In the genomic region with DNA sequence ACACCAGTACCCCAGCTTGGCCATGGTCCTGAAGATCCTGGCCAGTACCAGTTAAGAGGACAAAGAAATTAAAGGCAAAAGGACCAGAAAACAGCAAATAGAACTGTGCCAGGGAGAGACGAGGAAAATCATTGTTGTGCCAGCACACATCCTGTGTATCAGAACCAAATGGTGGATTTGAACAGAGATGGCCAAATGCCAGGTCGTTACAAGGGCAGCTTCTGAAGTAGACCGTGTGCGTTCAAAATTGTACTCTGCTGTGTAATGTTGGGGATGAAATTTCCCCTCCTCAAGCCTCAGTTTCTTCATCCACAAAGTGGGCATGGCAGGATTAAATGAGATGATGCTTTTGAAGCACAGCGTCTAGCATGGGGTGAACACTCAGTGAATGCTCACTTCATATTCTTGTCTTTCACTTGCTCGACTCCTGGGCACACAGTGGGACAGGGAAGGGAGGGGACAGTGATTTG, we compare ENCODE assay signal across 10 cellular contexts. TPM values are rescaled to one million over a fixed set of nuclear protein-coding genes. Genes with fewer than 3 reads are reported as not detected.
DNase-seq lines count a peak whose midpoint lies in the region; ATAC-seq and TF ChIP-seq lines count a peak whose summit lies in the region.
"Had no signal": no experiment of that assay in that cellular context is flagged by ENCODE, and none has a peak within 500 bp of the region (broad histone marks: within the 10 kb centered on the region; RNA-seq: fewer than 3 reads in every experiment).

No MANE protein-coding gene starts in this region.

- H3K27ac ChIP-seq in HEK293 (ENCODE audit: extremely low read depth, low read depth, low read length) = no peak overlapping the region
- H3K27ac ChIP-seq in ascending aorta = peak overlapping the region; percentile 44 to 67
- H3K27ac ChIP-seq in gastroesophageal sphincter = peak overlapping the region in 3 of 4 donors; percentile 37 to 63 (median 61)
- peak overlapping the region in 7 of 8 donors; percentile 31 to 72 (median 58) for H3K27ac ChIP-seq in spleen
- H3K27ac ChIP-seq: parathyroid adenoma had no signal

- TF ChIP-seq EP300 in gastroesophageal sphincter (IDR thresholded peaks at IDR 0.05) = no peak

- TF ChIP-seq CTCF in HEK293 (tag by site-specific recombination; IDR thresholded peaks at IDR 0.05) (no peak), ascending aorta (IDR thresholded peaks at IDR 0.05) (no peak), gastroesophageal sphincter (IDR thresholded peaks at IDR 0.05) (no peak), spleen (IDR thresholded peaks at IDR 0.05 in 8 of 11, conservative IDR thresholded peaks at IDR 0.05 in 3 of 11) (no peak)

- H3K4me3 ChIP-seq in HEK293 (ENCODE audit: low read depth, low read length) (no peak overlapping the region), ascending aorta (no peak overlapping the region), gastroesophageal sphincter (no peak overlapping the region), spleen (no peak overlapping the region), HAP-1 (no peak overlapping the region)

- ATAC-seq in gastroesophageal sphincter = no peak

- intact Hi-C loops in ascending aorta (cut with DNase I) = loop anchor here (10.0 kb wide), 1 partner anchor 233 kb away; no protein-coding TSS in a partner anchor
- intact Hi-C loops in spleen (cut with DNase I; ENCODE audit: low total_unique reads) = no loop called here

- TF ChIP-seq POLR2A in gastroesophageal sphincter (IDR thresholded peaks at IDR 0.05) (no peak), spleen (IDR thresholded peaks at IDR 0.05) (no peak)

- H3K36me3 ChIP-seq in HEK293 (ENCODE audit: control insufficient read depth in 2 of 2, insufficient read depth in 1 of 2, low read length in 2 of 2) (no peaks in the 10 kb centered on the region), ascending aorta (no peaks in the 10 kb centered on the region), gastroesophageal sphincter (no peaks in the 10 kb centered on the region), spleen (no peaks in the 10 kb centered on the region), HAP-1 (replicated peaks) (no peaks in the 10 kb centered on the region)

- DNase-seq in ascending aorta (ENCODE audit: low spot score in 2 of 2) = no peak
- DNase-seq in spleen = peak; percentile 6
- DNase-seq in COR-L47 (lab: John Stamatoyannopoulos, UW) = no peak
- DNase-seq in NCI-H345 treated with DMSO at 0.1 percent for 48 hours (lab: John Stamatoyannopoulos, UW; ENCODE audit: unreplicated experiment) = no peak
- DNase-seq in NCI-H1417 (lab: John Stamatoyannopoulos, UW) = no peak
- no peak for DNase-seq in HAP-1 (ENCODE audit: low spot score in 2 of 2)
- DNase-seq: activated T-cell treated with anti-CD3 and anti-CD28 coated beads, Interleukin-2, amount 50 U/mL, for 48 hours had no signal

- in situ Hi-C loops in HAP-1 (cut with MboI; ENCODE audit: low sequenced_read_pairs) = no loop called here

- CTCF ChIA-PET in HEK293 (lab: Yijun Ruan, JAX) = interaction anchor here (0.7 kb wide), 1 partner anchor 78 kb away, joined by 5 read pairs; no protein-coding TSS in a partner anchor

- no peaks in the 10 kb centered on the region for H3K4me1 ChIP-seq in HEK293 (ENCODE audit: control insufficient read depth, insufficient read depth, low read length)
- peaks cover 4 to 11% of the 10 kb centered on the region in 2 donors for H3K4me1 ChIP-seq in ascending aorta
- peaks cover 0 to 52% (median 8%) of the 10 kb centered on the region in 3 donors for H3K4me1 ChIP-seq in gastroesophageal sphincter
- peaks cover 7 to 36% (median 17%) of the 10 kb centered on the region in 6 donors for H3K4me1 ChIP-seq in spleen
- H3K4me1 ChIP-seq in HAP-1 = no peaks in the 10 kb centered on the region
- H3K4me1 ChIP-seq: parathyroid adenoma had no signal

- POLR2A ChIA-PET in HEK293 (lab: Yijun Ruan, JAX) = interaction anchor here (0.5 kb wide), 1 partner anchor 67 kb away, joined by 5 read pairs; no protein-coding TSS in a partner anchor

- H3K9me3 ChIP-seq in HEK293 (ENCODE audit: control insufficient read depth, insufficient read depth, low read depth, low read length) (no peaks in the 10 kb centered on the region), ascending aorta (no peaks in the 10 kb centered on the region), gastroesophageal sphincter (no peaks in the 10 kb centered on the region), spleen (no peaks in the 10 kb centered on the region), HAP-1 (no peaks in the 10 kb centered on the region)

- H3K27me3 ChIP-seq in ascending aorta = no peaks in the 10 kb centered on the region
- no peaks in the 10 kb centered on the region for H3K27me3 ChIP-seq in gastroesophageal sphincter
- peaks cover 0 to 4% (median 0%) of the 10 kb centered on the region in 7 donors for H3K27me3 ChIP-seq in spleen (replicated peaks in 1 of 7)
- H3K27me3 ChIP-seq in HAP-1 (ENCODE audit: low read depth) = peaks cover 17% of the 10 kb centered on the region

- WGBS in gastroesophageal sphincter (ENCODE audit: low coverage in 1 of 2), 2 donors = 65 to 71% methylated on average over 4 to 6 of the region's 6 CpGs
- WGBS in spleen, 5 donors = 69 to 79% (median 71%) methylated on average over 6 of the region's 6 CpGs

TF ChIP-seq in HEK293, 187 proteins besides CTCF, POLR2A, EP300 and RAD21:
- TF ChIP-seq ZNF621 (tag by site-specific recombination; IDR thresholded peaks at IDR 0.05) (no peak), ZNF664 (tag by site-specific recombination; IDR thresholded peaks at IDR 0.05) (peak; percentile 97), ZNF174 (tag by site-specific recombination; IDR thresholded peaks at IDR 0.05) (no peak), GLI4 (tag by site-specific recombination; IDR thresholded peaks at IDR 0.05) (no peak), ZNF843 (tag by site-specific recombination; IDR thresholded peaks at IDR 0.05) (no peak), KLF16 (tag by site-specific recombination; IDR thresholded peaks at IDR 0.05) (no peak)

RNA-seq across cellular contexts. Expression of a gene that starts 43.1 kb away (rescaled TPM):
- total RNA-seq in ascending aorta (112 TPM), gastroesophageal sphincter (100 to 1,000 TPM in 1 of 4 donors, 10 to 100 TPM in 3; 65.5 to 101 (median 76.6) TPM), spleen (100 to 1,000 TPM; 112 to 336 (median 238) TPM)
- 100 to 1,000 TPM; 372 to 381 (median 377) TPM for polyA plus RNA-seq in spleen
